In the genomic region with DNA sequence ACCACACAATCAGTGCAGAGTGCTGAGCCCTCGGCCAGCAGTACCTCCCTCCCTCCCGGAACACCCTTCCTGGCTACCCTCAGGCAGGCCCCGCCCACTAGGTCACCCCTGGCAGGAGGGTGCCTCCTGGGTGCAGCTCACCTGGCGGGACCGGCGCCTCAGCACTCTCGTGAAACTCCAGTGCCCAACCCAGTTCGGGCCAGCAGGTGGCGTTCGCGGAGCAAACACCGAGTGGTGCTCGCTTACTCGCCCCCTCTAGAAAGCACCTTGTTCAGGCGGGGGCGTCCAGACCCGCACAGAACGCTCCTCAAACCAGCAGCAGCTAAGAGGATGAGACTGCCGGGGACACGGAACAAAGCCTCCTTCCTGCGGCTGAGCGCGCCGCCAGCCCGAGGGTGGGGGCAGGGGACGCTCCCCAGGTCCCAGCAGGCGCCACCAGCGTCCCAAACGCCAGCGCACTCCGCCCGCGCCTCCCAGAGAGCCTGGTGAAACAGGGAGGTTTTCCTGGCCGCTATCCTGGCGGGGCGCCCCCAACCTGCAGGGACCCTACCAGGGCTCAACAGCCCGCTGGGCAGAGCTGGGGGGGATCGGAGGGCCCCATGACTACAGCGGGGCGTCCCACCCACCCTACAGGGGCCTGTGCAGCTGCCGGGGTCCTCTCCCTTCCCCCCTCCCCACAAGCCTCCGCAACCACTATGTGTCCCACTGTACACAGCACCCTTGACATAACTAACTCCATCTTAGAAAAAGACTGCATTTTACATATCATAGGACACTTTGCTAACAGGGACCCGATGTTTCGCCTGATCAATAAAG, we compare ENCODE assay signal across 8 cellular contexts. TPM values are rescaled to one million over a fixed set of nuclear protein-coding genes. Genes with fewer than 3 reads are reported as not detected.
A peak's percentile ranks its signal among the peaks of the same experiment; 100 is the strongest.
DNase-seq lines count a peak whose midpoint lies in the region; ATAC-seq and TF ChIP-seq lines count a peak whose summit lies in the region.

No MANE protein-coding gene starts in this region.

- no peaks in the 10 kb centered on the region for H3K9me3 ChIP-seq in muscle layer of duodenum (ENCODE audit: control insufficient read depth in 1 of 2, low read length in 2 of 2)

- H3K27me3 ChIP-seq in muscle layer of duodenum (ENCODE audit: low read depth, low read length): peaks cover 13% of the 10 kb centered on the region

- H3K4me1 ChIP-seq in muscle layer of duodenum (ENCODE audit: control insufficient read depth in 1 of 2, insufficient read depth in 2 of 2, low read length in 2 of 2): peaks cover 0 to 10% of the 10 kb centered on the region in 2 donors

- H3K4me3 ChIP-seq in AG10803 (ENCODE audit: low read length) (peak overlapping the region; percentile 50), epithelial cell of proximal tubule (ENCODE audit: low read depth, low read length) (peak overlapping the region; percentile 60), muscle layer of duodenum (ENCODE audit: low read depth in 1 of 2, low read length in 2 of 2) (peak overlapping the region; percentile 42 to 66)

- ATAC-seq in GM18873 (IDR thresholded peaks at IDR 0.05; ENCODE audit: low FRiP score, unreplicated experiment) (peak; percentile 74), HG03342 (IDR thresholded peaks at IDR 0.05; ENCODE audit: unreplicated experiment) (peak; percentile 84)

- DNase-seq in AG10803 (ENCODE audit: low read depth): peak; percentile 25
- peak; percentile 78 for DNase-seq in NCI-H526 treated with DMSO at 0.1 percent for 48 hours (lab: John Stamatoyannopoulos, UW)
- DNase-seq in activated T-cell treated with anti-CD3 and anti-CD28 coated beads for 1 hour (ENCODE audit: low read depth): peak; percentile 89
- no peak for DNase-seq in epithelial cell of proximal tubule (ENCODE audit: low read depth)
- peak; percentile 68 to 83 for DNase-seq in stimulated activated CD8-positive, alpha-beta memory T cell treated with anti-CD3 and anti-CD28 coated beads, Interleukin-7, amount 100 ng/mL, for 1 hour (ENCODE audit: low read depth in 2 of 2)

- H3K27ac ChIP-seq in muscle layer of duodenum (ENCODE audit: low read length): no peak overlapping the region

- TF ChIP-seq CTCF in AG10803 (conservative IDR thresholded peaks at IDR 0.05; ENCODE audit: low read length) (peak; percentile 81), epithelial cell of proximal tubule (conservative IDR thresholded peaks at IDR 0.05; ENCODE audit: low read depth, low read length) (peak; percentile 75)

- H3K36me3 ChIP-seq in muscle layer of duodenum (ENCODE audit: control insufficient read depth in 1 of 2, insufficient read depth in 2 of 2, low read length in 2 of 2): no peaks in the 10 kb centered on the region

RNA-seq across cellular contexts. Expression of a gene that starts 44.7 kb away (rescaled TPM):
- total RNA-seq in epithelial cell of proximal tubule: 66.1 and 67.7 TPM in 2 replicates

RNA-seq across cellular contexts. Expression of a gene that starts 51.4 kb away (rescaled TPM):
- total RNA-seq in epithelial cell of proximal tubule: 28.5 and 63.8 TPM in 2 replicates
